Comparison of ENCODE assay signal across 9 cellular contexts in the genomic region with DNA sequence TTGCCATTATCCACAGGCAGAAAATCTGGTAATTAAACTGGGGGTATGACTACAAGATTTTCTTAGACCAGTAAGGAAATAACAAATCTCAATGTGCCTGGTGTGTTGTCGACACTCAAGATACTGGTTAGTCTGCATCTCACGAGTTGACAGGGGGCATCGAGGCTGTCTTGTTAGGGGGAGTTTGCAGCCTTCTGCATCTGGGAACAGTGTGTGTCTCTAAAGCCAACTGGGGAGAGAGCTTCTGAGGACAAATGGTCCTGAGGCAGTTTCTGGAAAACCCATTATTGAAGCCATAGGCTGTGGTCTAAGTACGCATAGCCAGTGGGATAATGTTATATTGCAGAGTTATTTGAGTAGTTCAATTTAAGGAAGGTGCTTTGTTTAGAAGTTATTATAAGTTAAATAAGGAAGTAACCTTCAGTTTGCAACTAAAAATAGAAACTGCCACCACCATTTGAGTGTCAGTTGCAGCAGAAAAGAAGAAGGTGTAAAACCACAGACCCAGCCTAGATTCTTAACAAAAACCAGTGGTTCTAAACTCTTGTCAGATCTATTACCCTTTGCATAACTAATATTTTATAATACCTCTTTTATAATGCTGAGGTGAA. TPM values are rescaled to one million over a fixed set of nuclear protein-coding genes. Genes with fewer than 3 reads are reported as not detected.
DNase-seq lines count a peak whose midpoint lies in the region; ATAC-seq and TF ChIP-seq lines count a peak whose summit lies in the region.
"Had no signal": no experiment of that assay in that cellular context is flagged by ENCODE, and none has a peak within 500 bp of the region (broad histone marks: within the 10 kb centered on the region; RNA-seq: fewer than 3 reads in every experiment).

No MANE protein-coding gene starts in this region.

- intact Hi-C loops in activated B cell treated with CpG ODN at 0.5 μM for 24 hours (cut with micrococcal nuclease): no loop called here
- intact Hi-C loops in spleen (cut with DNase I; ENCODE audit: low total_unique reads): no loop called here
- intact Hi-C loops in mammary epithelial cell (cut with micrococcal nuclease): no loop called here

- H3K27me3 Mint-ChIP-seq in activated CD8-positive, alpha-beta memory T cell treated with anti-CD3 and anti-CD28 coated beads, Interleukin-2, amount 10 ng/mL, durations not matched to agents 7 days and 5 days: no peaks in the 10 kb centered on the region
- no peaks in the 10 kb centered on the region for H3K27me3 Mint-ChIP-seq in activated B cell treated with CpG ODN at 0.5 μM for 24 hours

- H2AFZ ChIP-seq in mammary epithelial cell (ENCODE audit: low read depth, low read length): no peak overlapping the region

- no peaks in the 10 kb centered on the region for H3K79me2 ChIP-seq in mammary epithelial cell (ENCODE audit: insufficient read depth, low read length)

- H3K9me3 ChIP-seq in KOPT-K1 (ENCODE audit: insufficient read depth, low read length, poor library complexity, severe bottlenecking) (no peaks in the 10 kb centered on the region), spleen (no peaks in the 10 kb centered on the region), mammary epithelial cell (replicated peaks; ENCODE audit: insufficient read depth, low read length) (no peaks in the 10 kb centered on the region)
- H3K9me3 ChIP-seq: A549 had no signal

- dilution Hi-C loops in mammary epithelial cell (cut with HindIII; ENCODE audit: low sequenced_read_pairs): no loop called here

- no TSS peak for BruUV-seq in mammary epithelial cell (replicated peaks; lab: Mats Ljungman, UMichigan)

- POLR2A ChIA-PET in activated B cell treated with CpG ODN at 0.5 μM for 24 hours (lab: Charles Lee): interaction anchor here (0.6 kb wide), 1 partner anchor 383 kb away, joined by 3 read pairs; no protein-coding TSS in a partner anchor

- H3K4me3 Mint-ChIP-seq in activated CD8-positive, alpha-beta memory T cell treated with anti-CD3 and anti-CD28 coated beads, Interleukin-2, amount 10 ng/mL, durations not matched to agents 7 days and 5 days: peak overlapping the region; percentile 38
- H3K4me3 Mint-ChIP-seq in activated B cell treated with CpG ODN at 0.5 μM for 24 hours: peak overlapping the region; percentile 64

- no peaks in the 10 kb centered on the region for H3K9me3 Mint-ChIP-seq in activated CD8-positive, alpha-beta memory T cell treated with anti-CD3 and anti-CD28 coated beads, Interleukin-2, amount 10 ng/mL, durations not matched to agents 7 days and 5 days (ENCODE audit: low read depth)
- no peaks in the 10 kb centered on the region for H3K9me3 Mint-ChIP-seq in activated B cell treated with CpG ODN at 0.5 μM for 24 hours

- CTCF ChIA-PET in activated CD8-positive, alpha-beta memory T cell treated with anti-CD3 and anti-CD28 coated beads, Interleukin-2, amount 10 ng/mL, durations not matched to agents 7 days and 5 days (lab: Charles Lee): interaction anchor here (0.6 to 3.8 kb wide), 2 partner anchors 20 to 185 kb away, joined by 3 to 14 read pairs; no protein-coding TSS in a partner anchor
- CTCF ChIA-PET in activated B cell treated with CpG ODN at 0.5 μM for 24 hours (lab: Charles Lee): interaction anchor here (0.9 to 1.5 kb wide), 2 partner anchors 20 kb away, joined by 4 to 7 read pairs; no protein-coding TSS in a partner anchor
- CTCF ChIA-PET in mammary epithelial cell (lab: Charles Lee; ENCODE audit: low non-redundant PET): no interaction called here

- in situ Hi-C loops in mammary epithelial cell (cut with MboI; ENCODE audit: low sequenced_read_pairs in 2 of 2): no loop called here

- H3K4me1 Mint-ChIP-seq in activated CD8-positive, alpha-beta memory T cell treated with anti-CD3 and anti-CD28 coated beads, Interleukin-2, amount 10 ng/mL, durations not matched to agents 7 days and 5 days: peaks cover 70% of the 10 kb centered on the region
- H3K4me1 Mint-ChIP-seq in activated B cell treated with CpG ODN at 0.5 μM for 24 hours: peaks cover 96% of the 10 kb centered on the region

- ATAC-seq in activated CD8-positive, alpha-beta memory T cell treated with anti-CD3 and anti-CD28 coated beads, Interleukin-2, amount 10 ng/mL, durations not matched to agents 7 days and 5 days: peak; percentile 46
- ATAC-seq in activated B cell treated with CpG ODN at 0.5 μM for 24 hours (ENCODE audit: low read depth) (peak; percentile 40), HG02884 (IDR thresholded peaks at IDR 0.05; ENCODE audit: unreplicated experiment) (no peak)
- ATAC-seq: A549 had no signal

- no peak for TF ChIP-seq POLR2A in spleen (IDR thresholded peaks at IDR 0.05)

- H3K27ac ChIP-seq in KOPT-K1 (ENCODE audit: low read depth, low read length, poor library complexity, severe bottlenecking): peak overlapping the region; percentile 81
- peak overlapping the region; percentile 31 to 97 (median 78) for H3K27ac ChIP-seq in spleen
- no peak overlapping the region for H3K27ac ChIP-seq in mammary epithelial cell (ENCODE audit: insufficient read depth, low read depth, low read length)
- H3K27ac ChIP-seq: A549 had no signal

- H4K20me1 ChIP-seq in mammary epithelial cell (ENCODE audit: insufficient read depth, low read length): no peaks in the 10 kb centered on the region

- TF ChIP-seq CTCF in activated B cell treated with CpG ODN at 0.5 μM for 24 hours (IDR thresholded peaks at IDR 0.05) (no peak), spleen (IDR thresholded peaks at IDR 0.05 in 8 of 11, conservative IDR thresholded peaks at IDR 0.05 in 3 of 11) (no peak), mammary epithelial cell (conservative IDR thresholded peaks at IDR 0.05 in 1 of 2, IDR thresholded peaks at IDR 0.05 in 1 of 2; ENCODE audit: extremely low read depth in 1 of 2, insufficient read depth in 1 of 2, low read depth in 1 of 2, low read length in 2 of 2) (no peak)

- peaks cover 37% of the 10 kb centered on the region for H3K36me3 Mint-ChIP-seq in activated CD8-positive, alpha-beta memory T cell treated with anti-CD3 and anti-CD28 coated beads, Interleukin-2, amount 10 ng/mL, durations not matched to agents 7 days and 5 days
- peaks cover 15% of the 10 kb centered on the region for H3K36me3 Mint-ChIP-seq in activated B cell treated with CpG ODN at 0.5 μM for 24 hours (ENCODE audit: low read depth)

- H3K36me3 ChIP-seq in KOPT-K1 (ENCODE audit: insufficient read depth, low read length): peaks cover 39% of the 10 kb centered on the region
- H3K36me3 ChIP-seq in spleen: peaks cover 0 to 61% (median 13%) of the 10 kb centered on the region in 6 donors
- H3K36me3 ChIP-seq in mammary epithelial cell (ENCODE audit: insufficient read depth, low read length): peaks cover 6% of the 10 kb centered on the region

- DNase-seq in activated CD8-positive, alpha-beta memory T cell treated with anti-CD3 and anti-CD28 coated beads, Interleukin-2, amount 10 ng/mL, durations not matched to agents 7 days and 5 days: no peak
- DNase-seq in activated CD8-positive, alpha-beta memory T cell treated with anti-CD3 and anti-CD28 coated beads, Interleukin-2, amount 50 U/mL, for 48 hours: no peak
- DNase-seq in activated B cell treated with CpG ODN at 0.5 μM for 24 hours (no peak), spleen (no peak), mammary epithelial cell (no peak), SIG-M5 (lab: John Stamatoyannopoulos, UW) (no peak)

- H3K4me3 ChIP-seq in spleen (peak overlapping the region in 1 of 8 donors; percentile 18), mammary epithelial cell (replicated peaks in 1 of 3; ENCODE audit: insufficient read depth in 1 of 3, low read depth in 2 of 3, low read length in 3 of 3) (no peak overlapping the region)
- H3K4me3 ChIP-seq: A549 had no signal

- no peak overlapping the region for H3K4me2 ChIP-seq in mammary epithelial cell (ENCODE audit: insufficient read depth, low read depth, low read length)
- H3K4me2 ChIP-seq: A549 had no signal

- no peaks in the 10 kb centered on the region for H3K27me3 ChIP-seq in spleen (replicated peaks in 1 of 7)
- no peaks in the 10 kb centered on the region for H3K27me3 ChIP-seq in mammary epithelial cell (ENCODE audit: insufficient read depth, low read length)

- no peak overlapping the region for H3K9ac ChIP-seq in mammary epithelial cell (ENCODE audit: insufficient read depth, low read length)

- 21 to 35% (median 30%) methylated on average over 4 of the region's 4 CpGs for WGBS in spleen, 5 donors
- 95% methylated on average over 4 of the region's 4 CpGs for WGBS in mammary epithelial cell (ENCODE audit: low coverage, missing lambda C conversion rate)

- H3K27ac Mint-ChIP-seq in activated CD8-positive, alpha-beta memory T cell treated with anti-CD3 and anti-CD28 coated beads, Interleukin-2, amount 10 ng/mL, durations not matched to agents 7 days and 5 days: peak overlapping the region; percentile 96
- peak overlapping the region; percentile 81 for H3K27ac Mint-ChIP-seq in activated B cell treated with CpG ODN at 0.5 μM for 24 hours

- H3K4me1 ChIP-seq in spleen (peaks cover 20 to 98% (median 76%) of the 10 kb centered on the region in 6 donors), mammary epithelial cell (ENCODE audit: insufficient read depth, low read length) (no peaks in the 10 kb centered on the region)
- H3K4me1 ChIP-seq: A549 had no signal

RNA-seq across cellular contexts. Expression of a gene that starts 15.4 kb away (rescaled TPM):
- 10 to 100 TPM; 33.9 to 35.6 TPM for total RNA-seq in activated CD8-positive, alpha-beta memory T cell treated with anti-CD3 and anti-CD28 coated beads, Interleukin-2, amount 10 ng/mL, durations not matched to agents 7 days and 5 days
- 20.1 and 22.7 TPM in 2 replicates for total RNA-seq in activated B cell treated with CpG ODN at 0.5 μM for 24 hours
- total RNA-seq in spleen: 10 to 100 TPM; 13.5 to 30.0 (median 21.2) TPM
- polyA plus RNA-seq in spleen: 10 to 100 TPM in 2 of 3 donors, 1 to 10 TPM in 1; 6.2 to 12.4 (median 11.9) TPM
- 10 to 100 TPM; 11.8 to 11.9 TPM for total RNA-seq in mammary epithelial cell
- 23.6 TPM for polyA plus RNA-seq in mammary epithelial cell
- polyA minus RNA-seq in mammary epithelial cell: 37.9 TPM
